Comparison of ENCODE assay signal across 19 cellular contexts in the genomic region with DNA sequence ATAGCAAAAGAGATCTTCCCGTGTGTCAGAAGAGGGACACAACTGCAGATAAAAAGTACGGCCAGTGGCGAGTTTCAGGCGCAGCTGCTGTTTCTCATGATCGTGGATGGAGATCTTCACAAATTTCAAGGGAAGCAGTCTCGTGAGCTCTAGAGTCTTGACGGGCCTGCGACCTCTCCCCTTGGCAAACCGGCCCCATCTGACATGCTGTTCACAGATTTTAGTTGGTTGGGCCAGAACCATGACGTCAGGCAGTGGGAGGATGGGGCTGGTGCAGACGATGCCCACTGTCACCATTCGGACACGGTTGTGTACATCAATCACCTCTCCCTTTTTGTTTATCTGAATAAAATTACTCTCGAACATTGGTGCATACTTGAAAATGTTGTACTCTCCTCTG. TPM values are rescaled to one million over a fixed set of nuclear protein-coding genes. Genes with fewer than 3 reads are reported as not detected.
"Had no signal": no experiment of that assay in that cellular context is flagged by ENCODE, and none has a peak within 500 bp of the region (broad histone marks: within the 10 kb centered on the region; RNA-seq: fewer than 3 reads in every experiment).

No MANE protein-coding gene starts in this region.

- ATAC-seq: mucosa of descending colon; naive thymus-derived CD8-positive, alpha-beta T cell had no signal

- H3K27me3 Mint-ChIP-seq: activated B cell treated with CpG ODN at 0.5 μM for 24 hours; naive thymus-derived CD8-positive, alpha-beta T cell had no signal

- H3K4me1 Mint-ChIP-seq: brain, memory B cell had no signal

- H3K4me3 Mint-ChIP-seq: activated B cell treated with CpG ODN at 0.5 μM for 24 hours, brain, memory B cell had no signal

- H3K27ac Mint-ChIP-seq: activated B cell treated with CpG ODN at 0.5 μM for 24 hours, brain, memory B cell had no signal

- DNase-seq: activated B cell treated with CpG ODN at 0.5 μM for 24 hours; amygdala; central memory CD4-positive, alpha-beta T cell; colonic mucosa; esophagus squamous epithelium; hypothalamus; left ventricle myocardium inferior; mucosa of descending colon; naive thymus-derived CD8-positive, alpha-beta T cell; SHP77 treated with DMSO at 0.1 percent for 48 hours; stimulated activated naive CD4-positive, alpha-beta T cell treated with Interleukin-2 at 50 U/mL for 16 hours; trophoblast cell had no signal

- H3K36me3 Mint-ChIP-seq: brain had no signal

RNA-seq across cellular contexts. Expression of gene GARIN3, which starts 0.4 kb away (rescaled TPM):
- total RNA-seq: activated B cell treated with CpG ODN at 0.5 μM for 24 hours; colonic mucosa; esophagus squamous epithelium; fibroblast of villous mesenchyme; glomerular endothelial cell; kidney epithelial cell; left ventricle myocardium inferior; mucosa of descending colon; naive thymus-derived CD8-positive, alpha-beta T cell; suprapubic skin; T-helper 2 cell treated with Interferon-gamma antibody and Interleukin-4, amounts not matched to agents 100 ng/mL and 5 ng/mL, for 36 hours had no signal

RNA-seq across cellular contexts. Expression of gene ITK, which starts 15.0 kb away (rescaled TPM):
- total RNA-seq: fibroblast of villous mesenchyme, glomerular endothelial cell, kidney epithelial cell had no signal

RNA-seq across cellular contexts. Expression of gene HAVCR2, which starts 56.8 kb away (rescaled TPM):
- total RNA-seq: fibroblast of villous mesenchyme, glomerular endothelial cell had no signal
